Comparison of ENCODE assay signal across 24 cellular contexts in genomic region chr12:27513155-27513824, GRCh38.
"Had no signal": no experiment of that assay in that cellular context is flagged by ENCODE, and none has a peak within 500 bp of the region (broad histone marks: within the 10 kb centered on the region; RNA-seq: fewer than 3 reads in every experiment).

No MANE protein-coding gene starts in this region.

- H3K4me1 ChIP-seq: spleen, vagina had no signal

- ATAC-seq: activated CD8-positive, alpha-beta memory T cell treated with anti-CD3 and anti-CD28 coated beads, Interleukin-2, amount 10 ng/mL, durations not matched to agents 7 days and 5 days; activated CD8-positive, alpha-beta T cell treated with anti-CD3 and anti-CD28 coated beads for 36 hours; foreskin keratinocyte; mucosa of descending colon had no signal

- H3K27ac ChIP-seq: brain microvascular endothelial cell, foreskin keratinocyte, spleen, testis, vagina, WERI-Rb-1 had no signal

- H3K4me3 ChIP-seq: mucosa of descending colon, spleen, testis, vagina had no signal

- H3K9me3 ChIP-seq: mucosa of descending colon, spleen, testis, vagina had no signal

- H3K36me3 ChIP-seq: brain microvascular endothelial cell, spleen, vagina, WERI-Rb-1 had no signal

- H3K27me3 ChIP-seq: brain microvascular endothelial cell, foreskin keratinocyte, testis, vagina had no signal

- FAIRE-seq: TTC549 had no signal

- DNase-seq: activated CD4-positive, alpha-beta T cell treated with anti-CD3 and anti-CD28 coated beads, Interleukin-2, amount 10 ng/mL, durations not matched to agents 7 days and 5 days; activated CD4-positive, CD25-positive, alpha-beta regulatory T cell treated with anti-CD3 and anti-CD28 coated beads, Interleukin-2, amount 50 U/mL, for 72 hours; activated CD8-positive, alpha-beta memory T cell treated with anti-CD3 and anti-CD28 coated beads, Interleukin-2, amount 10 ng/mL, durations not matched to agents 7 days and 5 days; activated CD8-positive, alpha-beta T cell treated with anti-CD3 and anti-CD28 coated beads for 36 hours; activated effector memory CD4-positive, alpha-beta T cell treated with anti-CD3 and anti-CD28 coated beads, Interleukin-2, amount 50 U/mL, for 16 hours; activated naive CD4-positive, alpha-beta T cell treated with anti-CD3 and anti-CD28 coated beads, Interleukin-2, amount 10 ng/mL, durations not matched to agents 7 days and 5 days; activated T-cell treated with anti-CD3 and anti-CD28 coated beads for 4 hours; anterior cingulate cortex; brain microvascular endothelial cell; central memory CD4-positive, alpha-beta T cell; dermis blood vessel endothelial cell; effector CD8-positive, alpha-beta T cell; erythroblast; foreskin keratinocyte; hippocampal formation; mucosa of descending colon; retina; spleen; stimulated activated CD4-positive, alpha-beta T cell treated with anti-CD3 and anti-CD28 coated beads, Interleukin-4, amount 100 ng/mL, for 1 hour; stimulated activated naive CD4-positive, alpha-beta T cell; testis; WERI-Rb-1 had no signal
